ENCODE assay signal across 8 cellular contexts in genomic region chr10:72126184-72126871, GRCh38. TPM values are rescaled to one million over a fixed set of nuclear protein-coding genes. Genes with fewer than 3 reads are reported as not detected.
DNase-seq lines count a peak whose midpoint lies in the region; ATAC-seq, FAIRE-seq and TF ChIP-seq lines count a peak whose summit lies in the region.

No MANE protein-coding gene starts in this region.

- H3K79me2 ChIP-seq in DND-41 (ENCODE audit: insufficient read depth, low read length), result no peaks in the 10 kb centered on the region

- WGBS in body of pancreas, 2 donors, result 77 to 79% methylated on average over 3 of the region's 3 CpGs
- 55% methylated on average over 3 of the region's 3 CpGs for WGBS in right lobe of liver (ENCODE audit: insufficient coverage, low coverage, low lambda C conversion rate, missing lambda C conversion rate)

- TF ChIP-seq POLR2A in body of pancreas (IDR thresholded peaks at IDR 0.05) (no peak), right lobe of liver (IDR thresholded peaks at IDR 0.05) (no peak)

- DNase-seq in DND-41 (no peak), body of pancreas (peak in 1 of 4 donors; percentile 22), right lobe of liver (no peak), urothelium cell line (ENCODE audit: low spot score) (no peak), GF-D8 (lab: John Stamatoyannopoulos, UW) (no peak)
- no peak for DNase-seq in CD8-positive, alpha-beta memory T cell

- H3K9ac ChIP-seq in DND-41 (ENCODE audit: low read depth, low read length) (no peak overlapping the region), HUES48 (ENCODE audit: low read depth, low read length) (0 out of 2 replicates have a peak overlapping the region, but pooled peaks have one; percentile 0)

- no peak overlapping the region for H3K4me2 ChIP-seq in DND-41 (ENCODE audit: insufficient read depth, low read length)

- peak overlapping the region in 1 of 8 donors; percentile 40 for H3K27ac Mint-ChIP-seq in CD8-positive, alpha-beta memory T cell

- H4K20me1 ChIP-seq in DND-41 (ENCODE audit: insufficient read depth, low read length), result no peaks in the 10 kb centered on the region

- no peak; the same call in 2 of the 3 replicates for ATAC-seq in DND-41 (ENCODE audit: insufficient read depth, low read depth)
- ATAC-seq in body of pancreas, result peak; percentile 55
- peak; percentile 78 to 90 (median 88) for ATAC-seq in right lobe of liver
- no peak for ATAC-seq in GM21447 (IDR thresholded peaks at IDR 0.05; ENCODE audit: unreplicated experiment)

- FAIRE-seq in urothelium cell line (lab: Jason Lieb, UNC), result no peak

- no peak overlapping the region for H3K4me3 ChIP-seq in DND-41 (ENCODE audit: low read depth in 1 of 2, low read length in 2 of 2)
- no peak overlapping the region for H3K4me3 ChIP-seq in HUES48 (ENCODE audit: low read depth, low read length)
- H3K4me3 ChIP-seq in body of pancreas, result no peak overlapping the region
- no peak overlapping the region for H3K4me3 ChIP-seq in right lobe of liver
- H3K4me3 ChIP-seq in CD8-positive, alpha-beta memory T cell (ENCODE audit: low read length), result no peak overlapping the region

- no peaks in the 10 kb centered on the region for H3K4me1 ChIP-seq in DND-41 (ENCODE audit: insufficient read depth, low read length)
- peaks cover 16% of the 10 kb centered on the region for H3K4me1 ChIP-seq in HUES48 (ENCODE audit: control insufficient read depth, insufficient read depth, low read length)
- H3K4me1 ChIP-seq in body of pancreas, result no peaks in the 10 kb centered on the region
- H3K4me1 ChIP-seq in right lobe of liver, result no peaks in the 10 kb centered on the region
- H3K4me1 ChIP-seq in CD8-positive, alpha-beta memory T cell (ENCODE audit: insufficient read depth, low read length), result peaks cover 12% of the 10 kb centered on the region

- H3K27me3 Mint-ChIP-seq in CD8-positive, alpha-beta memory T cell, result no peaks in the 10 kb centered on the region

- H3K4me3 Mint-ChIP-seq in CD8-positive, alpha-beta memory T cell, result no peak overlapping the region

- H3K27ac ChIP-seq in DND-41 (ENCODE audit: low read length) (peak overlapping the region; percentile 23; the same call in 1 of the 2 replicates), HUES48 (ENCODE audit: low read depth, low read length) (no peak overlapping the region), body of pancreas (no peak overlapping the region), right lobe of liver (no peak overlapping the region)
- H3K27ac ChIP-seq in CD8-positive, alpha-beta memory T cell (ENCODE audit: low read depth, low read length), result no peak overlapping the region

- CTCF ChIA-PET in CD8-positive, alpha-beta memory T cell (lab: Charles Lee), result interaction anchor here (0.6 to 5.1 kb wide), 24 partner anchors 10 to 970 kb away, joined by 3 to 57 read pairs (median 4); no protein-coding TSS in a partner anchor

- peaks cover 0 to 25% (median 2%) of the 10 kb centered on the region in 3 donors for H3K36me3 Mint-ChIP-seq in CD8-positive, alpha-beta memory T cell

- POLR2A ChIA-PET in CD8-positive, alpha-beta memory T cell (lab: Charles Lee), result interaction anchor here (0.7 kb wide), 1 partner anchor 38 kb away, joined by 3 read pairs; no protein-coding TSS in a partner anchor

- H3K27me3 ChIP-seq in DND-41 (ENCODE audit: insufficient read depth, low read length, poor library complexity) (no peaks in the 10 kb centered on the region), HUES48 (ENCODE audit: control insufficient read depth, insufficient read depth, low read length) (no peaks in the 10 kb centered on the region), body of pancreas (no peaks in the 10 kb centered on the region), right lobe of liver (no peaks in the 10 kb centered on the region)
- H3K27me3 ChIP-seq in CD8-positive, alpha-beta memory T cell (ENCODE audit: insufficient read depth, low read length, poor library complexity, severe bottlenecking), result no peaks in the 10 kb centered on the region

- no peaks in the 10 kb centered on the region for H3K9me3 Mint-ChIP-seq in CD8-positive, alpha-beta memory T cell

- intact Hi-C loops in body of pancreas (cut with DNase I), result no loop called here
- intact Hi-C loops in right lobe of liver (cut with DNase I), result loop anchor here in 1 of 2 donors (10.0 kb wide), 1 partner anchor 208 kb away; no protein-coding TSS in a partner anchor

- H2AFZ ChIP-seq in DND-41 (ENCODE audit: low read depth, low read length), result no peak overlapping the region

- H3K4me1 Mint-ChIP-seq in CD8-positive, alpha-beta memory T cell, result peaks cover 14 to 25% (median 18%) of the 10 kb centered on the region in 3 donors

- TF ChIP-seq CTCF in DND-41 (IDR thresholded peaks at IDR 0.05; ENCODE audit: borderline replicate concordance, extremely low read depth, low read length, poor library complexity, severe bottlenecking), result peak; percentile 46
- peak in 6 of 7 experiments; percentile 26 to 64 (median 48) for TF ChIP-seq CTCF in body of pancreas (IDR thresholded peaks at IDR 0.05)
- peak; percentile 51 to 71 (median 62) for TF ChIP-seq CTCF in right lobe of liver (IDR thresholded peaks at IDR 0.05)

- H3K9me3 ChIP-seq in DND-41 (ENCODE audit: insufficient read depth, low read length, severe bottlenecking) (no peaks in the 10 kb centered on the region), HUES48 (ENCODE audit: control insufficient read depth, insufficient read depth, low read length) (no peaks in the 10 kb centered on the region), body of pancreas (no peaks in the 10 kb centered on the region), right lobe of liver (no peaks in the 10 kb centered on the region)
- no peaks in the 10 kb centered on the region for H3K9me3 ChIP-seq in CD8-positive, alpha-beta memory T cell (ENCODE audit: low read length)

- H3K36me3 ChIP-seq in DND-41 (ENCODE audit: insufficient read depth, low read length), result peaks cover 27% of the 10 kb centered on the region
- H3K36me3 ChIP-seq in HUES48 (ENCODE audit: control insufficient read depth, insufficient read depth, low read length), result no peaks in the 10 kb centered on the region
- H3K36me3 ChIP-seq in body of pancreas (replicated peaks in 1 of 2; ENCODE audit: insufficient read depth in 1 of 2, low read depth in 2 of 2), result no peaks in the 10 kb centered on the region
- H3K36me3 ChIP-seq in right lobe of liver, result no peaks in the 10 kb centered on the region
- no peaks in the 10 kb centered on the region for H3K36me3 ChIP-seq in CD8-positive, alpha-beta memory T cell (ENCODE audit: insufficient read depth, low read length)

RNA-seq across cellular contexts. Expression of gene SPOCK2, which starts 38.0 kb away (rescaled TPM):
- total RNA-seq in body of pancreas (1 to 10 TPM; 2.0 to 7.3 TPM), right lobe of liver (1 to 10 TPM in 4 of 6 experiments, under 1 TPM in 2; 0.72 to 3.0 (median 1.2) TPM)
- 10 to 100 TPM; 63.0 to 69.2 TPM for total RNA-seq in CD8-positive, alpha-beta memory T cell
- 202 TPM for polyA plus RNA-seq in CD8-positive, alpha-beta memory T cell

Comparison
In these comparisons a context has a peak if more than half of its experiments do, and no peak if none do; other contexts are left out.
1. ATAC-seq: peak in body of pancreas (single experiment) and right lobe of liver (4 of 4); none in DND-41 (single experiment) and GM21447 (single experiment).
2. RNA of gene SPOCK2, which starts 38.0 kb away (total RNA-seq): 63.0 to 69.2 TPM in CD8-positive, alpha-beta memory T cell; 2.0 to 7.3 TPM in body of pancreas and 0.72 to 3.0 TPM in right lobe of liver; every median in the first group is over 4 times any median in the second.
3. Peak in every context shown above with its lines, with median percentiles within 50 percentile points of each other: CTCF ChIP-seq.